Comparison of ENCODE assay signal across 27 cellular contexts in the genomic region with DNA sequence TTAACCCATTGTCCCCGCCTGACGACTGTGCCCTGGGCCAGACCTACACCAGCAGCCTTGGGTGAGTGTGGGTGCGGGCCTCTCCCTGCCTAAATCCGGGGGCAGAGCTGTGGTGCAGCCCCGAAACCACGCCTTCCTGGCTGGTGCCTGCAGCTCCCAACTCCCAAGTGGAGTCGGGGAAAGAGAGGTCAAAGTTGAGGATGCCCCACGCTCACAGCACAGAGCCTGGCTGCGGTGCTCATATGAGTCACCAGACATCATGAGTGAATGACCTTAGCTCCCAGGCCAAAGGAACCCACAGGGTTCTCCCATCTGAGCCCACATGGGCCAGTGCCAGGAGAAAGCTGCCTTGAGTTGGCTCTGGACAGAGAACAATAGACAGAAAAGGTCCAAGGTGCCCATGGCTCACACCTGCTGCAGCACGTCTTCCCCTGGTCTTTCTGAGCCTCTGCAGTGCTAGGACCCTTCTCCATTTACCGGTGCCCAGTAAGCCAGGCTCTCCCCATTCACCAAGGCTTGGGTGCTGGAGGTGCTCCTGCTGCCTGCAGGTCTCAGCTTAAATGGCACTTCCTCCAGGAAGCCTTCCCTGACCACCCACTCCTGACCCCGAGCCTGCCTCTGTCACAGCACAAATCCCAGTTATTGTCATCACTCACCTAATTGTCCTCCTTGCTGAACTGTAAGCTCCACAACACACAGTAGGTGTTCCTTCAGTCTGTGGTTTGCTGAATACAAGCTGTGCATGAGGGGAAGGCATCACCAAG.
"Had no signal": no experiment of that assay in that cellular context is flagged by ENCODE, and none has a peak within 500 bp of the region (broad histone marks: within the 10 kb centered on the region; RNA-seq: fewer than 3 reads in every experiment).

No MANE protein-coding gene starts in this region.

- H3K9ac ChIP-seq: parathyroid adenoma had no signal

- FAIRE-seq: kidney had no signal

- H3K27me3 ChIP-seq: colonic mucosa, thyroid gland, vagina had no signal

- DNase-seq: colonic mucosa; effector CD8-positive, alpha-beta T cell; endodermal cell; foreskin fibroblast; gastrocnemius medialis; head of caudate nucleus; kidney; mesenchymal stem cell; mucosa of descending colon; naive B cell; retina; stimulated activated CD4-positive, alpha-beta T cell treated with anti-CD3 and anti-CD28 coated beads, Interleukin-2, amount 100 ng/mL, for 24 hours; stimulated activated CD4-positive, alpha-beta T cell treated with anti-CD3 and anti-CD28 coated beads, Interleukin-4, amount 100 ng/mL, for 24 hours; stimulated activated naive CD4-positive, alpha-beta T cell treated with Interleukin-2 at 50 U/mL for 16 hours; stomach; thyroid gland; trophoblast cell had no signal

- H3K9me3 ChIP-seq: colonic mucosa, gastrocnemius medialis, mucosa of descending colon, psoas muscle, thyroid gland, vagina had no signal

- H3K4me2 ChIP-seq: hepatocyte had no signal

- H3K79me2 ChIP-seq: hepatocyte, parathyroid adenoma had no signal

- H3K4me3 ChIP-seq: colonic mucosa, gastrocnemius medialis, hepatocyte, mucosa of descending colon, psoas muscle, stomach, thyroid gland, vagina had no signal

- H3K4me1 ChIP-seq: colonic mucosa, gastrocnemius medialis, parathyroid adenoma, psoas muscle, thyroid gland, vagina had no signal

- H3K36me3 ChIP-seq: colonic mucosa, gastrocnemius medialis, thyroid gland, vagina had no signal

- ATAC-seq: esophagus mucosa; gastrocnemius medialis; left lobe of liver; mucosa of descending colon; natural killer cell treated with Interleukin-12 subunit alpha and Interleukin-12 subunit beta and Interleukin-15 and Interleukin-18, amount 100 ng/mL, for 72 hours; psoas muscle; sciatic nerve; stimulated activated effector memory CD8-positive, alpha-beta T cell treated with anti-CD3 and anti-CD28 coated beads, Interleukin-12 subunit alpha, Interleukin-12 subunit beta, amount 100 ng/mL, for 72 hours had no signal

- H2AFZ ChIP-seq: hepatocyte, parathyroid adenoma had no signal

- H3K27ac ChIP-seq: colonic mucosa, epithelial cell of prostate, gastrocnemius medialis, hepatocyte, parathyroid adenoma, psoas muscle, stomach, thyroid gland, vagina had no signal
